In the genomic region with DNA sequence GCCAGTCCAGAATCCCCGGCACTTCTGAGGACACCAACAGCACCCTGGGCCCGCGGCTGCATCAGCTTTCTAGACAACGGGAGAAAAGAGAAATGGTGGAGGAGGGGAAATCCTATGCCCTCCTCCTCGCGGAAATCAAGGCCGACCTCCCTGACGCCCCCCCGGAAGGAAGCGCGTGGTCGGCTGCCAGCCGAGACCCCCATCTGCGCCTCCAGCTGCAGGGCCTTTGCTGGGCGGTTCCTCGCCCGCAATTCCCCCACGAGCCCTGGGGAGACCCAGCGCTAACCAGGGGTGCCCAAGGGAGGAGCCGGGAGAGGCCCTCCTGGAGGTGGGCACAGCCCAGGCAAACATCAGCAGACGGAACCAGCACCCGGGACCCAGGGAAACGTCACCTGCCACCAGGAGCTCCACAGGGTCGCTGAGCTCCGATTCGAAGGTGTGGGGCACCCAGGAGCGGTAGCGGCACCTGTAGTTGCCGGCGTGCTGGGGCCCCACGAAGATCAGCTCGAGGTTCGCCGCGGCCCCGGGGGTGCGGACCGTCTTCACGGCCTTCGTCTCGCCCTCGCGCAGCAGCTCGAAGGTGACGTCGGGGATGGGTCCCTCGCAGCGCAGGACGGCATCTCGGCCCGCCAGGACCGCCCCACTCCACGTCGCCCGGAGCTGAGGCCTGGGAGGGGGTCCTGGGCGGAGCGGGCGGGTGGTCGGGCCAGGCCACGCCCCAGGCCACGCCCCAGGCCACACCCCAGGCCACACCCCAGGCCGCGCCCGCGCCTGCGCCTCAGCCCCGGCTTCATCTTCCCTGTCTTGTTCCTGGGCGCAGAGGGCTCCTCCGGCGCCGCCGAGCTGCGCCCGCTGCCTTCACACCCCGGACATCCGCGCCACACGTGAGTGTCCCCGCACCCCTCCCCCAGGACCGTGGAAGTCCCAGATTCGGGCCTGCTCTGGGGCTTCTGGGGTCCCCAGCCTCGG, we compare ENCODE assay signal across 8 cellular contexts. TPM values are rescaled to one million over a fixed set of nuclear protein-coding genes. Genes with fewer than 3 reads are reported as not detected.
DNase-seq lines count a peak whose midpoint lies in the region; ATAC-seq, FAIRE-seq and TF ChIP-seq lines count a peak whose summit lies in the region.

No MANE protein-coding gene starts in this region.

- POLR2A ChIA-PET in HepG2 (lab: Yijun Ruan, JAX), result interaction anchor here (2.1 kb wide), 1 partner anchor 15 kb away, joined by 8 read pairs; the partner anchor contains the start of gene ZNF497

- WGBS in HepG2 (ENCODE audit: low lambda C conversion rate), result 95% methylated on average over 55 of the region's 82 CpGs

- DNase-seq in NCI-H524 (lab: John Stamatoyannopoulos, UW) (peak; percentile 75 to 81), NCI-H524 treated with DMSO at 0.1 percent for 48 hours (lab: John Stamatoyannopoulos, UW) (no peak), NCI-H2171 (lab: John Stamatoyannopoulos, UW) (peak; percentile 72), HepG2 (ENCODE audit: low spot score) (no peak)
- DNase-seq in activated CD4-positive, alpha-beta T cell treated with anti-CD3 and anti-CD28 coated beads for 24 hours (ENCODE audit: low read depth in 2 of 2), result peak; percentile 47 to 54
- peak; percentile 63 for DNase-seq in stimulated activated CD4-positive, alpha-beta T cell treated with anti-CD3 and anti-CD28 coated beads, Interleukin-4, amount 100 ng/mL, for 1 hour

- TF ChIP-seq CTCF in HepG2 (CRISPR knock-in tag; IDR thresholded peaks at IDR 0.05), result no peak

- no peak overlapping the region for H3K4me2 ChIP-seq in HepG2 (ENCODE audit: low read depth, low read length)

- TF ChIP-seq EP300 in HepG2 (IDR thresholded peaks at IDR 0.05; ENCODE audit: low read depth in 2 of 2, low read length in 2 of 2) (no peak), HepG2 (CRISPR knock-in tag; IDR thresholded peaks at IDR 0.05; ENCODE audit: borderline replicate concordance) (no peak)

- TF ChIP-seq RAD21 in HepG2 (CRISPR knock-in tag; IDR thresholded peaks at IDR 0.05), result no peak

- H3K27me3 ChIP-seq in HepG2 (ENCODE audit: control insufficient read depth in 1 of 2, insufficient read depth in 2 of 2, low read length in 2 of 2), result no peaks in the 10 kb centered on the region

- no peak overlapping the region for H3K9ac ChIP-seq in HepG2 (ENCODE audit: insufficient read depth, low read depth, low read length)

- FAIRE-seq in HepG2 (lab: Jason Lieb, UNC), result no peak

- no peaks in the 10 kb centered on the region for H3K36me3 ChIP-seq in HepG2 (replicated peaks in 1 of 2; ENCODE audit: control insufficient read depth in 1 of 2, insufficient read depth in 2 of 2, low read length in 2 of 2)

- H4K20me1 ChIP-seq in HepG2 (ENCODE audit: insufficient read depth, low read length), result no peaks in the 10 kb centered on the region

- H3K4me1 ChIP-seq in HepG2 (ENCODE audit: insufficient read depth, low read length), result peaks cover 23% of the 10 kb centered on the region

- no peaks in the 10 kb centered on the region for H3K9me3 ChIP-seq in HepG2 (ENCODE audit: low read length)

- no peak overlapping the region for H3K4me3 ChIP-seq in HepG2 (replicated peaks in 1 of 3; ENCODE audit: insufficient read depth in 1 of 3, low read depth in 2 of 3, low read length in 3 of 3)

- CTCF ChIA-PET in HepG2 (lab: Yijun Ruan, JAX; ENCODE audit: low intra/inter-chr PET ratio, low total read pairs), result no interaction called here

- BruUV-seq in HepG2 (replicated peaks; lab: Mats Ljungman, UMichigan), result no TSS peak

- no peaks in the 10 kb centered on the region for H3K79me2 ChIP-seq in HepG2 (ENCODE audit: insufficient read depth, low read length)

- intact Hi-C loops in HepG2 (cut with micrococcal nuclease; ENCODE audit: unreplicated experiment), result no loop called here

- H3K27ac ChIP-seq in cingulate gyrus (ENCODE audit: low read depth, low read length), result peak overlapping the region; percentile 65
- no peak overlapping the region for H3K27ac ChIP-seq in HepG2 (ENCODE audit: extremely low read length, insufficient read depth, low read length)

- ATAC-seq in HG02938 (IDR thresholded peaks at IDR 0.05; ENCODE audit: unreplicated experiment) (peak; percentile 67), HepG2 (no peak)

- TF ChIP-seq POLR2A in HepG2 (IDR thresholded peaks at IDR 0.05; ENCODE audit: insufficient read depth in 1 of 2, low read depth in 2 of 2, low read length in 2 of 2), result no peak

- H2AFZ ChIP-seq in HepG2 (ENCODE audit: low read length), result no peak overlapping the region

- in situ Hi-C loops in HepG2 (cut with HindIII; ENCODE audit: extremely low pct_ligation_motif_present, low pct_unique_long_range_greater_than_20kb), result no loop called here

RNA-seq across cellular contexts. Expression of gene A1BG, which starts 6.0 kb away (rescaled TPM):
- 15.1 and 41.4 TPM in 2 replicates for total RNA-seq in HepG2 (2016; rRNA removed; fragmentation: Illumina TruSeq; extraction: Trizol)
- total RNA-seq in HepG2 (2016; cell fraction: cytosol; rRNA removed; fragmentation: Illumina TruSeq; extraction: Trizol; ENCODE audit: low read depth), result 4.8 and 5.3 TPM in 2 replicates
- total RNA-seq in HepG2 (2016; cell fraction: insoluble cytoplasmic fraction; rRNA removed; fragmentation: Illumina TruSeq; extraction: Trizol), result 10.3 and 47.9 TPM in 2 replicates
- 6.5 and 6.7 TPM in 2 replicates for total RNA-seq in HepG2 (2016; cell fraction: membrane; rRNA removed; fragmentation: Illumina TruSeq; extraction: Trizol)
- 31.7 and 39.4 TPM in 2 replicates for total RNA-seq in HepG2 (2016; cell fraction: nucleus; rRNA removed; fragmentation: Illumina TruSeq; extraction: Trizol)
- 14.7 and 49.8 TPM in 2 replicates for polyA plus RNA-seq in HepG2 (2011; rRNA removed)
- 18.1 and 24.4 TPM in 2 replicates for polyA plus RNA-seq in HepG2 (2011; cell fraction: cytosol; rRNA removed)
- 63.3 and 113 TPM in 2 replicates for polyA plus RNA-seq in HepG2 (2011; cell fraction: nucleus; rRNA removed)
- polyA plus RNA-seq in HepG2 (2012), result 59.9 and 62.4 TPM in 2 replicates
- 4.3 and 5.6 TPM in 2 replicates for polyA plus RNA-seq in HepG2 (2016; cell fraction: cytosol; fragmentation: Illumina TruSeq; extraction: Trizol; ENCODE audit: low read depth)
- polyA plus RNA-seq in HepG2 (2016; cell fraction: insoluble cytoplasmic fraction; fragmentation: Illumina TruSeq; extraction: Trizol; ENCODE audit: low read depth), result 11.3 and 14.4 TPM in 2 replicates
- polyA plus RNA-seq in HepG2 (2016; cell fraction: membrane; fragmentation: Illumina TruSeq; extraction: Trizol; ENCODE audit: low read depth), result 4.0 and 4.9 TPM in 2 replicates
- 43.5 and 59.5 TPM in 2 replicates for polyA plus RNA-seq in HepG2 (2016; cell fraction: nucleus; fragmentation: Illumina TruSeq; extraction: Trizol; ENCODE audit: insufficient read depth, low read depth)
- 0.23 and 15.3 TPM in 2 replicates for polyA minus RNA-seq in HepG2 (2011; rRNA and poly(A)+ RNA removed; ENCODE audit: low replicate concordance)
- 3.8 and 9.5 TPM in 2 replicates for polyA minus RNA-seq in HepG2 (2011; cell fraction: cytosol; rRNA and poly(A)+ RNA removed)
- polyA minus RNA-seq in HepG2 (2011; cell fraction: nucleus; rRNA and poly(A)+ RNA removed), result 6.4 and 10.7 TPM in 2 replicates

RNA-seq across cellular contexts. Expression of gene ZNF497, which starts 15.3 kb away (rescaled TPM):
- 1.1 and 1.9 TPM in 2 replicates for total RNA-seq in HepG2 (2016; rRNA removed; fragmentation: Illumina TruSeq; extraction: Trizol)
- total RNA-seq in HepG2 (2016; cell fraction: cytosol; rRNA removed; fragmentation: Illumina TruSeq; extraction: Trizol; ENCODE audit: low read depth), result 0.10 and 0.53 TPM in 2 replicates
- 1.4 and 1.9 TPM in 2 replicates for total RNA-seq in HepG2 (2016; cell fraction: insoluble cytoplasmic fraction; rRNA removed; fragmentation: Illumina TruSeq; extraction: Trizol)
- total RNA-seq in HepG2 (2016; cell fraction: membrane; rRNA removed; fragmentation: Illumina TruSeq; extraction: Trizol), result 0.76 and 0.77 TPM in 2 replicates
- 1.4 and 2.1 TPM in 2 replicates for total RNA-seq in HepG2 (2016; cell fraction: nucleus; rRNA removed; fragmentation: Illumina TruSeq; extraction: Trizol)
- polyA plus RNA-seq in HepG2 (2011; rRNA removed), result 1.5 and 1.8 TPM in 2 replicates
- 0.74 and 1.2 TPM in 2 replicates for polyA plus RNA-seq in HepG2 (2011; cell fraction: cytosol; rRNA removed)
- polyA plus RNA-seq in HepG2 (2011; cell fraction: nucleus; rRNA removed), result 9.3 and 11.8 TPM in 2 replicates
- 0.83 and 1.1 TPM in 2 replicates for polyA plus RNA-seq in HepG2 (2012)
- polyA plus RNA-seq in HepG2 (2016; cell fraction: cytosol; fragmentation: Illumina TruSeq; extraction: Trizol; ENCODE audit: low read depth), result 0.10 and 0.16 TPM in 2 replicates
- polyA plus RNA-seq in HepG2 (2016; cell fraction: insoluble cytoplasmic fraction; fragmentation: Illumina TruSeq; extraction: Trizol; ENCODE audit: low read depth), result 0.84 and 1.1 TPM in 2 replicates
- 0.37 and 0.49 TPM in 2 replicates for polyA plus RNA-seq in HepG2 (2016; cell fraction: membrane; fragmentation: Illumina TruSeq; extraction: Trizol; ENCODE audit: low read depth)
- 3.8 and 4.5 TPM in 2 replicates for polyA plus RNA-seq in HepG2 (2016; cell fraction: nucleus; fragmentation: Illumina TruSeq; extraction: Trizol; ENCODE audit: insufficient read depth, low read depth)
- 3.8 and 4.0 TPM in 2 replicates for polyA minus RNA-seq in HepG2 (2011; rRNA and poly(A)+ RNA removed; ENCODE audit: low replicate concordance)
- polyA minus RNA-seq in HepG2 (2011; cell fraction: cytosol; rRNA and poly(A)+ RNA removed), result 0.40 and 0.79 TPM in 2 replicates
- polyA minus RNA-seq in HepG2 (2011; cell fraction: nucleus; rRNA and poly(A)+ RNA removed), result 2.7 and 3.0 TPM in 2 replicates

RNA-seq across cellular contexts. Expression of gene ZSCAN22, which starts 20.5 kb away (rescaled TPM):
- 2.5 and 3.1 TPM in 2 replicates for total RNA-seq in HepG2 (2016; rRNA removed; fragmentation: Illumina TruSeq; extraction: Trizol)
- 0.30 and 0.44 TPM in 2 replicates for total RNA-seq in HepG2 (2016; cell fraction: cytosol; rRNA removed; fragmentation: Illumina TruSeq; extraction: Trizol; ENCODE audit: low read depth)
- total RNA-seq in HepG2 (2016; cell fraction: insoluble cytoplasmic fraction; rRNA removed; fragmentation: Illumina TruSeq; extraction: Trizol), result 2.2 and 3.2 TPM in 2 replicates
- total RNA-seq in HepG2 (2016; cell fraction: membrane; rRNA removed; fragmentation: Illumina TruSeq; extraction: Trizol), result 1.3 TPM in 2 replicates
- 1.8 and 2.3 TPM in 2 replicates for total RNA-seq in HepG2 (2016; cell fraction: nucleus; rRNA removed; fragmentation: Illumina TruSeq; extraction: Trizol)
- polyA plus RNA-seq in HepG2 (2011; rRNA removed), result 3.5 and 3.6 TPM in 2 replicates
- 2.1 and 2.5 TPM in 2 replicates for polyA plus RNA-seq in HepG2 (2011; cell fraction: cytosol; rRNA removed)
- polyA plus RNA-seq in HepG2 (2011; cell fraction: nucleus; rRNA removed), result 2.6 and 2.7 TPM in 2 replicates
- polyA plus RNA-seq in HepG2 (2012), result 0.98 and 1.5 TPM in 2 replicates
- 0.28 and 0.33 TPM in 2 replicates for polyA plus RNA-seq in HepG2 (2016; cell fraction: cytosol; fragmentation: Illumina TruSeq; extraction: Trizol; ENCODE audit: low read depth)
- 1.6 and 1.9 TPM in 2 replicates for polyA plus RNA-seq in HepG2 (2016; cell fraction: insoluble cytoplasmic fraction; fragmentation: Illumina TruSeq; extraction: Trizol; ENCODE audit: low read depth)
- 0.57 and 0.63 TPM in 2 replicates for polyA plus RNA-seq in HepG2 (2016; cell fraction: membrane; fragmentation: Illumina TruSeq; extraction: Trizol; ENCODE audit: low read depth)
- 2.4 and 3.1 TPM in 2 replicates for polyA plus RNA-seq in HepG2 (2016; cell fraction: nucleus; fragmentation: Illumina TruSeq; extraction: Trizol; ENCODE audit: insufficient read depth, low read depth)
- 10.3 and 17.6 TPM in 2 replicates for polyA minus RNA-seq in HepG2 (2011; rRNA and poly(A)+ RNA removed; ENCODE audit: low replicate concordance)
- 1.9 and 2.6 TPM in 2 replicates for polyA minus RNA-seq in HepG2 (2011; cell fraction: cytosol; rRNA and poly(A)+ RNA removed)
- 4.1 and 4.6 TPM in 2 replicates for polyA minus RNA-seq in HepG2 (2011; cell fraction: nucleus; rRNA and poly(A)+ RNA removed)

RNA-seq across cellular contexts. Expression of gene ZNF837, which starts 33.6 kb away (rescaled TPM):
- total RNA-seq in HepG2 (2016; rRNA removed; fragmentation: Illumina TruSeq; extraction: Trizol), result 0.73 and 1.3 TPM in 2 replicates
- 0.71 and 0.79 TPM in 2 replicates for total RNA-seq in HepG2 (2016; cell fraction: cytosol; rRNA removed; fragmentation: Illumina TruSeq; extraction: Trizol; ENCODE audit: low read depth)
- 0.68 and 1.8 TPM in 2 replicates for total RNA-seq in HepG2 (2016; cell fraction: insoluble cytoplasmic fraction; rRNA removed; fragmentation: Illumina TruSeq; extraction: Trizol)
- total RNA-seq in HepG2 (2016; cell fraction: membrane; rRNA removed; fragmentation: Illumina TruSeq; extraction: Trizol), result 1.5 and 2.2 TPM in 2 replicates
- total RNA-seq in HepG2 (2016; cell fraction: nucleus; rRNA removed; fragmentation: Illumina TruSeq; extraction: Trizol), result 1.0 and 1.6 TPM in 2 replicates
- 0.29 and 0.69 TPM in 2 replicates for polyA plus RNA-seq in HepG2 (2011; rRNA removed)
- polyA plus RNA-seq in HepG2 (2011; cell fraction: cytosol; rRNA removed), result 0.37 and 0.87 TPM in 2 replicates
- polyA plus RNA-seq in HepG2 (2011; cell fraction: nucleus; rRNA removed), result 1.6 TPM in 2 replicates
- 0.47 and 0.56 TPM in 2 replicates for polyA plus RNA-seq in HepG2 (2012)
- 0.55 and 0.72 TPM in 2 replicates for polyA plus RNA-seq in HepG2 (2016; cell fraction: cytosol; fragmentation: Illumina TruSeq; extraction: Trizol; ENCODE audit: low read depth)
- polyA plus RNA-seq in HepG2 (2016; cell fraction: insoluble cytoplasmic fraction; fragmentation: Illumina TruSeq; extraction: Trizol; ENCODE audit: low read depth), result 0.70 and 0.97 TPM in 2 replicates
- 0.61 and 0.99 TPM in 2 replicates for polyA plus RNA-seq in HepG2 (2016; cell fraction: membrane; fragmentation: Illumina TruSeq; extraction: Trizol; ENCODE audit: low read depth)
- polyA plus RNA-seq in HepG2 (2016; cell fraction: nucleus; fragmentation: Illumina TruSeq; extraction: Trizol; ENCODE audit: insufficient read depth, low read depth), result 0.38 and 1.3 TPM in 2 replicates
- polyA minus RNA-seq in HepG2 (2011; rRNA and poly(A)+ RNA removed; ENCODE audit: low replicate concordance), result 0.47 and 1.0 TPM in 2 replicates
- 0.44 and 0.69 TPM in 2 replicates for polyA minus RNA-seq in HepG2 (2011; cell fraction: cytosol; rRNA and poly(A)+ RNA removed)
- polyA minus RNA-seq in HepG2 (2011; cell fraction: nucleus; rRNA and poly(A)+ RNA removed), result 0.25 and 0.90 TPM in 2 replicates

RNA-seq across cellular contexts. Expression of gene RPS5, which starts 39.8 kb away (rescaled TPM):
- total RNA-seq in HepG2 (2016; rRNA removed; fragmentation: Illumina TruSeq; extraction: Trizol), result 1,544 and 1,715 TPM in 2 replicates
- total RNA-seq in HepG2 (2016; cell fraction: cytosol; rRNA removed; fragmentation: Illumina TruSeq; extraction: Trizol; ENCODE audit: low read depth), result 2,017 and 2,110 TPM in 2 replicates
- total RNA-seq in HepG2 (2016; cell fraction: insoluble cytoplasmic fraction; rRNA removed; fragmentation: Illumina TruSeq; extraction: Trizol), result 1,517 and 1,921 TPM in 2 replicates
- 2,939 and 3,145 TPM in 2 replicates for total RNA-seq in HepG2 (2016; cell fraction: membrane; rRNA removed; fragmentation: Illumina TruSeq; extraction: Trizol)
- 614 and 724 TPM in 2 replicates for total RNA-seq in HepG2 (2016; cell fraction: nucleus; rRNA removed; fragmentation: Illumina TruSeq; extraction: Trizol)
- polyA plus RNA-seq in HepG2 (2011; rRNA removed), result 4,145 and 4,408 TPM in 2 replicates
- polyA plus RNA-seq in HepG2 (2011; cell fraction: cytosol; rRNA removed), result 3,539 and 5,584 TPM in 2 replicates
- polyA plus RNA-seq in HepG2 (2011; cell fraction: nucleus; rRNA removed), result 1,780 and 1,928 TPM in 2 replicates
- polyA plus RNA-seq in HepG2 (2012), result 1,706 and 1,819 TPM in 2 replicates
- polyA plus RNA-seq in HepG2 (2016; cell fraction: cytosol; fragmentation: Illumina TruSeq; extraction: Trizol; ENCODE audit: low read depth), result 2,310 and 2,596 TPM in 2 replicates
- 1,782 and 1,827 TPM in 2 replicates for polyA plus RNA-seq in HepG2 (2016; cell fraction: insoluble cytoplasmic fraction; fragmentation: Illumina TruSeq; extraction: Trizol; ENCODE audit: low read depth)
- 3,073 and 3,180 TPM in 2 replicates for polyA plus RNA-seq in HepG2 (2016; cell fraction: membrane; fragmentation: Illumina TruSeq; extraction: Trizol; ENCODE audit: low read depth)
- polyA plus RNA-seq in HepG2 (2016; cell fraction: nucleus; fragmentation: Illumina TruSeq; extraction: Trizol; ENCODE audit: insufficient read depth, low read depth), result 1,095 and 1,142 TPM in 2 replicates
- polyA minus RNA-seq in HepG2 (2011; rRNA and poly(A)+ RNA removed; ENCODE audit: low replicate concordance), result 2,710 and 3,749 TPM in 2 replicates
- polyA minus RNA-seq in HepG2 (2011; cell fraction: cytosol; rRNA and poly(A)+ RNA removed), result 541 and 557 TPM in 2 replicates
- 340 and 381 TPM in 2 replicates for polyA minus RNA-seq in HepG2 (2011; cell fraction: nucleus; rRNA and poly(A)+ RNA removed)

Comparison
In these comparisons a context has a peak if more than half of its experiments do, and no peak if none do; other contexts are left out.
1. DNase-seq: peak in NCI-H524 (2 of 2), NCI-H2171 (single experiment), activated CD4-positive, alpha-beta T cell treated with anti-CD3 and anti-CD28 coated beads for 24 hours (2 of 2) and stimulated activated CD4-positive, alpha-beta T cell treated with anti-CD3 and anti-CD28 coated beads, Interleukin-4, amount 100 ng/mL, for 1 hour (single experiment); none in NCI-H524 treated with DMSO at 0.1 percent for 48 hours (single experiment) and HepG2 (single experiment).